ENCODE assay signal across 6 cellular contexts in genomic region chr2:240557101-240557751, GRCh38. TPM values are rescaled to one million over a fixed set of nuclear protein-coding genes. Genes with fewer than 3 reads are reported as not detected.
DNase-seq lines count a peak whose midpoint lies in the region; FAIRE-seq and TF ChIP-seq lines count a peak whose summit lies in the region.

No MANE protein-coding gene starts in this region.

- no peak for FAIRE-seq in GM12892 (lab: Jason Lieb, UNC)
- FAIRE-seq in bronchial epithelial cell (lab: Jason Lieb, UNC) = no peak

- H3K4me1 ChIP-seq in neutrophil (ENCODE audit: control insufficient read depth in 1 of 2, insufficient read depth in 1 of 2, low read depth in 1 of 2, low read length in 1 of 2) = peaks cover 40 to 50% of the 10 kb centered on the region in 2 experiments

- TF ChIP-seq CTCF in bronchial epithelial cell (IDR thresholded peaks at IDR 0.05; ENCODE audit: insufficient read depth, low read length, severe bottlenecking) (no peak), neutrophil (IDR thresholded peaks at IDR 0.05) (no peak)

- H3K27me3 ChIP-seq in bronchial epithelial cell (ENCODE audit: control insufficient read depth, insufficient read depth, low read length) (no peaks in the 10 kb centered on the region), neutrophil (peaks cover 15% of the 10 kb centered on the region)

- H3K9me3 ChIP-seq in neutrophil = no peaks in the 10 kb centered on the region

- H3K27ac ChIP-seq in neutrophil = peak overlapping the region; percentile 5

- DNase-seq in GM12892 (ENCODE audit: insufficient read length) (peak; percentile 14), bronchial epithelial cell (ENCODE audit: low read depth) (no peak), KG1 (lab: John Stamatoyannopoulos, UW) (no peak), ecto neural progenitor cell (ENCODE audit: low spot score) (no peak), EL (no peak)

- H3K4me3 ChIP-seq in bronchial epithelial cell (ENCODE audit: low read depth, low read length) (peak overlapping the region; percentile 43), neutrophil (ENCODE audit: low read depth in 1 of 2, low read length in 1 of 2) (no peak overlapping the region)

- H3K36me3 ChIP-seq in bronchial epithelial cell (ENCODE audit: control insufficient read depth, insufficient read depth, low read length) (peaks cover 13% of the 10 kb centered on the region), neutrophil (peaks cover 16% of the 10 kb centered on the region)

- TF ChIP-seq POLR2A in GM12892 (IDR thresholded peaks at IDR 0.05; ENCODE audit: low read depth, low read length) = no peak

RNA-seq across cellular contexts. Expression of gene ANKMY1, which starts 0.6 kb away (rescaled TPM):
- polyA plus RNA-seq in GM12892 (2012; ENCODE audit: missing spikeins) = 9.9 TPM
- total RNA-seq in bronchial epithelial cell = 10.8 and 15.8 TPM in 2 replicates

RNA-seq across cellular contexts. Expression of gene DUSP28, which starts 2.9 kb away (rescaled TPM):
- polyA plus RNA-seq in GM12892 (2012; ENCODE audit: missing spikeins) = 7.3 TPM
- total RNA-seq in bronchial epithelial cell = 1.9 and 2.1 TPM in 2 replicates

RNA-seq across cellular contexts. Expression of gene RNPEPL1, which starts 11.1 kb away (rescaled TPM):
- 10.2 TPM for polyA plus RNA-seq in GM12892 (2012; ENCODE audit: missing spikeins)
- 10.8 and 12.3 TPM in 2 replicates for total RNA-seq in bronchial epithelial cell

RNA-seq across cellular contexts. Expression of gene CAPN10, which starts 29.3 kb away (rescaled TPM):
- 12.0 TPM for polyA plus RNA-seq in GM12892 (2012; ENCODE audit: missing spikeins)
- total RNA-seq in bronchial epithelial cell = 13.4 and 22.4 TPM in 2 replicates
